8 cellular contexts compared by ENCODE assay signal in genomic region chr5:30040483-30041116, GRCh38.
DNase-seq lines count a peak whose midpoint lies in the region; ATAC-seq and TF ChIP-seq lines count a peak whose summit lies in the region.

No MANE protein-coding gene starts in this region.

- no peak overlapping the region for H4K8ac ChIP-seq in H9 (replicated peaks; ENCODE audit: insufficient read length, low read depth, low read length)

- H3T11ph ChIP-seq in H9 (ENCODE audit: low read length): no peak overlapping the region

- no peaks in the 10 kb centered on the region; the same call in 1 of the 2 replicates for H3K27me3 Mint-ChIP-seq in H9 (ENCODE audit: low read depth)
- no peaks in the 10 kb centered on the region for H3K27me3 Mint-ChIP-seq in glutamatergic neuron (ENCODE audit: unreplicated experiment)

- no peak overlapping the region for H2BK20ac ChIP-seq in H9 (ENCODE audit: low read depth, low read length, poor library complexity, severe bottlenecking)

- H2AK5ac ChIP-seq in H9 (ENCODE audit: insufficient read length, low read length): no peak overlapping the region

- no peak overlapping the region for H3K27ac ChIP-seq in H9 (ENCODE audit: insufficient read length, low read depth, low read length)

- H3K27me3 ChIP-seq in H9 (ENCODE audit: insufficient read depth, low read length): no peaks in the 10 kb centered on the region

- peaks cover 0 to 4% of the 10 kb centered on the region in 2 experiments; a peak in 3 of 4 replicates for H3K4me1 Mint-ChIP-seq in H9
- peaks cover 4% of the 10 kb centered on the region for H3K4me1 Mint-ChIP-seq in glutamatergic neuron (ENCODE audit: low read depth, unreplicated experiment)

- H2BK5ac ChIP-seq in H9 (ENCODE audit: insufficient read length, low read length): no peak overlapping the region

- no peak overlapping the region for H2BK12ac ChIP-seq in H9 (ENCODE audit: insufficient read length, low read depth, low read length)

- no peak overlapping the region for H3K4ac ChIP-seq in H9 (ENCODE audit: low read depth, low read length)

- no peak overlapping the region for H3K4me2 ChIP-seq in H9 (ENCODE audit: insufficient read depth, insufficient read length, low read length)

- no peaks in the 10 kb centered on the region for H3K23me2 ChIP-seq in H9 (ENCODE audit: insufficient read length, low read depth, low read length, poor library complexity, severe bottlenecking)

- H3K4me1 ChIP-seq in H9 (ENCODE audit: insufficient read depth, low read length): no peaks in the 10 kb centered on the region

- no peak overlapping the region for H3K4me3 Mint-ChIP-seq in H9
- no peak overlapping the region for H3K4me3 Mint-ChIP-seq in glutamatergic neuron (ENCODE audit: unreplicated experiment)

- H3K18ac ChIP-seq in H9 (ENCODE audit: insufficient read length, low read depth, low read length): no peak overlapping the region

- H2BK120ac ChIP-seq in H9 (ENCODE audit: low read depth, low read length, poor library complexity, severe bottlenecking): no peak overlapping the region

- no peak overlapping the region for H4K5ac ChIP-seq in H9 (ENCODE audit: insufficient read length, low read depth, low read length)

- no peaks in the 10 kb centered on the region for H3K79me1 ChIP-seq in H9 (ENCODE audit: insufficient read depth, low read depth, low read length, poor library complexity, severe bottlenecking)

- no peak overlapping the region for H3K56ac ChIP-seq in H9 (ENCODE audit: insufficient read length, low read depth, low read length)

- no peak overlapping the region for H2AFZ ChIP-seq in H9 (ENCODE audit: low read length)

- H3K9me3 Mint-ChIP-seq in H9 (no peaks in the 10 kb centered on the region; a peak in 2 of 5 replicates), glutamatergic neuron (ENCODE audit: unreplicated experiment) (no peaks in the 10 kb centered on the region)

- no peak overlapping the region for H4K91ac ChIP-seq in H9 (ENCODE audit: insufficient read length, low read depth, low read length)

- H4K20me1 ChIP-seq in H9 (ENCODE audit: control insufficient read depth, insufficient read depth, insufficient read length): no peaks in the 10 kb centered on the region

- H3K9me3 ChIP-seq in H9 (ENCODE audit: control insufficient read depth, low read depth, low read length): no peaks in the 10 kb centered on the region

- H3K23ac ChIP-seq in H9 (ENCODE audit: insufficient read length, low read depth, low read length): no peak overlapping the region

- DNase-seq in COR-L47 (lab: John Stamatoyannopoulos, UW): peak; percentile 77
- DNase-seq in H9: peak; percentile 68
- peak; percentile 48 for DNase-seq in NCI-H1436 (lab: John Stamatoyannopoulos, UW)
- DNase-seq in SW 1271 (lab: John Stamatoyannopoulos, UW): peak; percentile 31 to 78
- DNase-seq in glutamatergic neuron: peak; percentile 64
- peak; percentile 13 for DNase-seq in stromal cell of bone marrow (ENCODE audit: low read depth)
- DNase-seq in stimulated activated CD4-positive, alpha-beta T cell treated with anti-CD3 and anti-CD28 coated beads, Interleukin-4, amount 100 ng/mL, for 1 hour: no peak

- H3K9ac ChIP-seq in H9 (ENCODE audit: extremely low read depth, insufficient read length, low read length): no peak overlapping the region

- no peak overlapping the region for H3K14ac ChIP-seq in H9 (ENCODE audit: insufficient read depth, low read length)

- no peak overlapping the region for H2BK15ac ChIP-seq in H9 (ENCODE audit: low read depth, low read length)

- ATAC-seq in GM21381 (IDR thresholded peaks at IDR 0.05; ENCODE audit: unreplicated experiment): no peak

- H3K36me3 Mint-ChIP-seq in H9 (ENCODE audit: insufficient read depth in 1 of 3, low read depth in 3 of 3) (no peaks in the 10 kb centered on the region; a peak in 1 of 7 replicates), glutamatergic neuron (ENCODE audit: unreplicated experiment) (no peaks in the 10 kb centered on the region)

- H3K27ac Mint-ChIP-seq in H9 (no peak overlapping the region), glutamatergic neuron (ENCODE audit: unreplicated experiment) (no peak overlapping the region)

- WGBS in H9 (ENCODE audit: extremely low coverage, insufficient read length, low lambda C conversion rate): no CpG with 5 or more reads among the region's 6 CpGs

- H3K79me2 ChIP-seq in H9 (ENCODE audit: insufficient read depth, low read length): no peaks in the 10 kb centered on the region

- TF ChIP-seq CTCF in H9 (conservative IDR thresholded peaks at IDR 0.05) (peak; percentile 89), glutamatergic neuron (IDR thresholded peaks at IDR 0.05; ENCODE audit: partially characterized antibody, unreplicated experiment) (peak; percentile 88)
